6 cellular contexts compared by ENCODE assay signal in genomic region chr6:26394289-26394688, GRCh38. TPM values are rescaled to one million over a fixed set of nuclear protein-coding genes. Genes with fewer than 3 reads are reported as not detected.
DNase-seq lines count a peak whose midpoint lies in the region; ATAC-seq, FAIRE-seq and TF ChIP-seq lines count a peak whose summit lies in the region.

No MANE protein-coding gene starts in this region.

- H3K27ac ChIP-seq in small intestine (ENCODE audit: low read depth in 1 of 2, low read length in 1 of 2), result no peak overlapping the region
- no peak overlapping the region for H3K27ac ChIP-seq in gastroesophageal sphincter

- FAIRE-seq in bronchial epithelial cell (lab: Jason Lieb, UNC) (no peak), small intestine (lab: Jason Lieb, UNC) (no peak)

- no peak for TF ChIP-seq CTCF in bronchial epithelial cell (IDR thresholded peaks at IDR 0.05; ENCODE audit: insufficient read depth, low read length, severe bottlenecking)
- TF ChIP-seq CTCF in gastroesophageal sphincter (IDR thresholded peaks at IDR 0.05), result no peak

- TF ChIP-seq POLR2A in gastroesophageal sphincter (IDR thresholded peaks at IDR 0.05), result no peak

- H3K4me1 ChIP-seq in small intestine (ENCODE audit: control insufficient read depth in 2 of 2, insufficient read depth in 1 of 2, low read depth in 1 of 2, low read length in 1 of 2) (no peaks in the 10 kb centered on the region), gastroesophageal sphincter (no peaks in the 10 kb centered on the region)

- no peaks in the 10 kb centered on the region for H3K9me3 ChIP-seq in small intestine (ENCODE audit: control insufficient read depth, low read depth)
- H3K9me3 ChIP-seq in gastroesophageal sphincter, result no peaks in the 10 kb centered on the region

- H3K27me3 ChIP-seq in bronchial epithelial cell (ENCODE audit: control insufficient read depth, insufficient read depth, low read length) (no peaks in the 10 kb centered on the region), small intestine (ENCODE audit: control insufficient read depth in 2 of 2, insufficient read depth in 2 of 2, low read length in 2 of 2) (no peaks in the 10 kb centered on the region), gastroesophageal sphincter (no peaks in the 10 kb centered on the region)

- TF ChIP-seq EP300 in gastroesophageal sphincter (IDR thresholded peaks at IDR 0.05), result no peak

- WGBS in small intestine, 3 donors, result 75 to 82% (median 77%) methylated on average over 1 of the region's 1 CpG
- WGBS in gastroesophageal sphincter (ENCODE audit: low coverage in 1 of 2), 2 donors, result 100% methylated on average over 1 of the region's 1 CpG

- DNase-seq in NCI-H2196 (lab: John Stamatoyannopoulos, UW; ENCODE audit: unreplicated experiment) (peak; percentile 4), NCI-H2196 treated with DMSO at 0.1 percent for 48 hours (lab: John Stamatoyannopoulos, UW; ENCODE audit: unreplicated experiment) (no peak), bronchial epithelial cell (ENCODE audit: low read depth) (peak; percentile 86), small intestine (peak; percentile 77)

- H3K36me3 ChIP-seq in bronchial epithelial cell (ENCODE audit: control insufficient read depth, insufficient read depth, low read length) (no peaks in the 10 kb centered on the region), small intestine (ENCODE audit: control insufficient read depth in 2 of 2, insufficient read depth in 2 of 2, low read length in 2 of 2) (no peaks in the 10 kb centered on the region), gastroesophageal sphincter (peaks cover 0 to 36% of the 10 kb centered on the region in 2 donors)

- no peak for ATAC-seq in GM18858 (IDR thresholded peaks at IDR 0.05; ENCODE audit: unreplicated experiment)
- ATAC-seq in gastroesophageal sphincter, result no peak

- no peak overlapping the region for H3K4me3 ChIP-seq in bronchial epithelial cell (ENCODE audit: low read depth, low read length)
- no peak overlapping the region for H3K4me3 ChIP-seq in small intestine (ENCODE audit: low read depth in 1 of 2, low read length in 2 of 2)
- no peak overlapping the region for H3K4me3 ChIP-seq in gastroesophageal sphincter

RNA-seq across cellular contexts. Expression of gene BTN3A1, which starts 7.8 kb away (rescaled TPM):
- total RNA-seq in bronchial epithelial cell (2.0 and 3.9 TPM in 2 replicates), gastroesophageal sphincter (10 to 100 TPM in 1 of 4 donors, 1 to 10 TPM in 3; 7.5 to 14.3 (median 8.2) TPM)
- 10 to 100 TPM in 2 of 3 donors, 1 to 10 TPM in 1; 9.2 to 18.5 (median 12.7) TPM for polyA plus RNA-seq in small intestine

RNA-seq across cellular contexts. Expression of gene BTN2A2, which starts 11.4 kb away (rescaled TPM):
- 3.2 and 4.7 TPM in 2 replicates for total RNA-seq in bronchial epithelial cell
- 1 to 10 TPM in 2 of 3 donors, under 1 TPM in 1; 0.89 to 6.4 (median 3.0) TPM for polyA plus RNA-seq in small intestine
- total RNA-seq in gastroesophageal sphincter, result 10 to 100 TPM in 1 of 4 donors, 1 to 10 TPM in 3; 6.3 to 16.3 (median 7.1) TPM

RNA-seq across cellular contexts. Expression of gene BTN3A2, which starts 29.3 kb away (rescaled TPM):
- total RNA-seq in bronchial epithelial cell, result 0.51 and 1.3 TPM in 2 replicates
- polyA plus RNA-seq in small intestine, result 10 to 100 TPM; 17.7 to 37.1 (median 29.5) TPM
- 10 to 100 TPM in 2 of 4 donors, 1 to 10 TPM in 2; 6.7 to 13.9 (median 10.2) TPM for total RNA-seq in gastroesophageal sphincter

RNA-seq across cellular contexts. Expression of gene BTN3A3, which starts 46.0 kb away (rescaled TPM):
- total RNA-seq in bronchial epithelial cell (1.2 and 1.6 TPM in 2 replicates), gastroesophageal sphincter (10 to 100 TPM in 2 of 4 donors, 1 to 10 TPM in 2; 5.0 to 13.4 (median 8.2) TPM)
- 10 to 100 TPM in 2 of 3 donors, 1 to 10 TPM in 1; 8.9 to 19.6 (median 14.3) TPM for polyA plus RNA-seq in small intestine
